22 cellular contexts compared by ENCODE assay signal in genomic region chr6:67914419-67914818, GRCh38.
"Had no signal": no experiment of that assay in that cellular context is flagged by ENCODE, and none has a peak within 500 bp of the region (broad histone marks: within the 10 kb centered on the region; RNA-seq: fewer than 3 reads in every experiment).

No MANE protein-coding gene starts in this region.

- DNase-seq: activated CD4-positive, alpha-beta T cell treated with anti-CD3 and anti-CD28 coated beads for 48 hours; activated CD8-positive, alpha-beta T cell treated with anti-CD3 and anti-CD28 coated beads for 36 hours; activated naive CD4-positive, alpha-beta T cell treated with anti-CD3 and anti-CD28 coated beads for 36 hours; activated naive CD8-positive, alpha-beta T cell treated with anti-CD3 and anti-CD28 coated beads, Interleukin-2, amount 50 U/mL, for 24 hours; activated T-cell treated with anti-CD3 and anti-CD28 coated beads, Interleukin-2, amount 50 U/mL, for 24 hours; aorta; brain microvascular endothelial cell; cerebellar nuclear complex; effector CD4-positive, alpha-beta T cell; head of caudate nucleus; kidney; stimulated activated CD4-positive, alpha-beta T cell treated with anti-CD3 and anti-CD28 coated beads, Interleukin-4, amount 100 ng/mL, for 4 hours; SW 1271; upper lobe of right lung had no signal

- H3K4me3 ChIP-seq: esophagus muscularis mucosa, smooth muscle cell, thoracic aorta, upper lobe of right lung had no signal

- ATAC-seq: activated CD8-positive, alpha-beta T cell treated with anti-CD3 and anti-CD28 coated beads for 36 hours; activated naive CD8-positive, alpha-beta T cell treated with anti-CD3 and anti-CD28 coated beads, Interleukin-2, amount 50 U/mL, for 24 hours; left lobe of liver; natural killer cell treated with Interleukin-12 subunit alpha and Interleukin-12 subunit beta and Interleukin-15 and Interleukin-18, amount 100 ng/mL, for 72 hours; sciatic nerve; stimulated activated memory B cell treated with anti-CD40 and anti-IgM and Interleukin-4, amounts not matched to agents 10 μg/mL and 1 μg/mL and 100 μg/mL, for 72 hours; upper lobe of right lung; WTC11 had no signal
